22 cellular contexts compared by ENCODE assay signal in the genomic region with DNA sequence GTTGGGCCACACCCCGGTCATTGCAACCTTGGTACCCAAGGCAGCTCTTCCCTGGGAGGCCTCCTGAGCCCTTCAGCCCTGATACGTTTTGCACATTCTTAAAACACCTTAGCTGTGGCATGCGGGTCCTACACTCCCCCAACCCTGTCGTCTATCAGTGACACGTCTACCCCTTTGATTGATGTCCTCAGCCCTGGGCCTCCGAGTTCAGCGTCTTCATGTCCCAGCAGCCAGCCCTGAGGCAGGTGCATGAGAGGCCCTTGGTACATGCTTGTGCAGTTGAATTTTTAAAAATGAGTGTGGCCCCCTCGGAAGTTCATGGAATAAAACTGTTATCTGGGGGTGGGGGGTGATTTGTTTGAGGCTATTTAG. TPM values are rescaled to one million over a fixed set of nuclear protein-coding genes. Genes with fewer than 3 reads are reported as not detected.
DNase-seq lines count a peak whose midpoint lies in the region; ATAC-seq and TF ChIP-seq lines count a peak whose summit lies in the region.
"Had no signal": no experiment of that assay in that cellular context is flagged by ENCODE, and none has a peak within 500 bp of the region (broad histone marks: within the 10 kb centered on the region; RNA-seq: fewer than 3 reads in every experiment).

No MANE protein-coding gene starts in this region.

- no peak for TF ChIP-seq CTCF in CD8-positive, alpha-beta T cell (IDR thresholded peaks at IDR 0.05)
- TF ChIP-seq CTCF in coronary artery (IDR thresholded peaks at IDR 0.05) (no peak), sigmoid colon (IDR thresholded peaks at IDR 0.05) (no peak)

- no peak overlapping the region for H3K9ac ChIP-seq in neuronal stem cell (ENCODE audit: low read depth, low read length, poor library complexity)
- H3K9ac ChIP-seq: BLaER1 had no signal

- no CpG with 5 or more reads among the region's 8 CpGs for WGBS in neuronal stem cell (ENCODE audit: extremely low coverage in 2 of 2, insufficient read length in 2 of 2, insufficient replicate concordance in 1 of 2), 2 donors
- WGBS in sigmoid colon, 2 donors: 76 to 85% methylated on average over 8 of the region's 8 CpGs

- no peak overlapping the region for H3K4me2 ChIP-seq in neuronal stem cell (ENCODE audit: insufficient read depth, low read length, poor library complexity, severe bottlenecking)
- H3K4me2 ChIP-seq: BLaER1, GM23338 had no signal

- H3K23ac ChIP-seq in neuronal stem cell (ENCODE audit: low read depth, low read length, poor library complexity): no peak overlapping the region

- H4K91ac ChIP-seq in neuronal stem cell (ENCODE audit: low read depth, low read length, poor library complexity): no peak overlapping the region

- no peak for DNase-seq in CD8-positive, alpha-beta T cell
- DNase-seq in coronary artery (ENCODE audit: low spot score) (no peak), neuronal stem cell (ENCODE audit: low spot score) (no peak), sigmoid colon (peak; percentile 33), AML-193 (lab: John Stamatoyannopoulos, UW) (no peak)
- DNase-seq: CD4-positive, CD25-positive, alpha-beta regulatory T cell; H9; KG1; MG63; NCI-H1694 treated with DMSO at 0.1 percent for 48 hours; NCI-H2081; NCI-H226; NCI-H510A; NCI-H69; OCI-M1; SIG-M5 had no signal

- no peaks in the 10 kb centered on the region for H3K36me3 ChIP-seq in CD8-positive, alpha-beta T cell (ENCODE audit: insufficient read depth, low read length)
- H3K36me3 ChIP-seq in neuronal stem cell (replicated peaks in 1 of 2; ENCODE audit: control insufficient read depth in 2 of 2, insufficient read depth in 2 of 2, low read length in 2 of 2): no peaks in the 10 kb centered on the region
- H3K36me3 ChIP-seq in sigmoid colon: no peaks in the 10 kb centered on the region
- H3K36me3 ChIP-seq: MG63, Peyer's patch had no signal

- no peak overlapping the region for H3K4ac ChIP-seq in neuronal stem cell (ENCODE audit: low read length)

- H3K79me1 ChIP-seq in neuronal stem cell (ENCODE audit: low read depth, low read length): no peaks in the 10 kb centered on the region

- no peaks in the 10 kb centered on the region for H3K4me1 ChIP-seq in CD8-positive, alpha-beta T cell (ENCODE audit: insufficient read depth, low read length)
- H3K4me1 ChIP-seq in neuronal stem cell (ENCODE audit: control insufficient read depth in 2 of 2, insufficient read depth in 1 of 2, low read depth in 1 of 2, low read length in 2 of 2) (peaks cover 13 to 15% of the 10 kb centered on the region in 2 donors), sigmoid colon (peaks cover 0 to 33% (median 28%) of the 10 kb centered on the region in 4 donors)

- no peak for ATAC-seq in CD8-positive, alpha-beta T cell
- ATAC-seq in HG02981 (IDR thresholded peaks at IDR 0.05; ENCODE audit: unreplicated experiment) (no peak), HG03521 (IDR thresholded peaks at IDR 0.05; ENCODE audit: unreplicated experiment) (no peak)
- ATAC-seq: GM23338 had no signal

- CTCF ChIA-PET in CD8-positive, alpha-beta T cell (lab: Charles Lee): interaction anchor here (1.8 kb wide), 1 partner anchor 103 kb away, joined by 5 read pairs; no protein-coding TSS in a partner anchor

- H3K27me3 Mint-ChIP-seq in CD8-positive, alpha-beta T cell (ENCODE audit: low read depth): peaks cover 7% of the 10 kb centered on the region

- H2AFZ ChIP-seq in neuronal stem cell (ENCODE audit: low read length): no peak overlapping the region
- H2AFZ ChIP-seq: GM23338 had no signal

- H3K14ac ChIP-seq in neuronal stem cell (ENCODE audit: low read length): peak overlapping the region; percentile 21

- no peaks in the 10 kb centered on the region for H3K27me3 ChIP-seq in CD8-positive, alpha-beta T cell (ENCODE audit: insufficient read depth, low read length)
- H3K27me3 ChIP-seq in neuronal stem cell (ENCODE audit: control insufficient read depth in 3 of 3, insufficient read depth in 3 of 3, low read depth in 1 of 3, low read length in 3 of 3): peaks cover 0 to 55% (median 0%) of the 10 kb centered on the region in 3 experiments
- H3K27me3 ChIP-seq in sigmoid colon: no peaks in the 10 kb centered on the region
- H3K27me3 ChIP-seq: BLaER1, MG63, Peyer's patch had no signal

- POLR2A ChIA-PET in CD8-positive, alpha-beta T cell (lab: Charles Lee): no interaction called here

- no peak overlapping the region for H2BK5ac ChIP-seq in neuronal stem cell (ENCODE audit: low read length)

- H3K18ac ChIP-seq in neuronal stem cell (ENCODE audit: low read length): no peak overlapping the region

- H3K4me3 Mint-ChIP-seq in CD8-positive, alpha-beta T cell: no peak overlapping the region
- H3K4me3 Mint-ChIP-seq: CD4-positive, CD25-positive, alpha-beta regulatory T cell; GM23338; H9 had no signal

- H2BK15ac ChIP-seq in neuronal stem cell (ENCODE audit: low read length): no peak overlapping the region

- H3K9me3 Mint-ChIP-seq in CD8-positive, alpha-beta T cell: peaks cover 12% of the 10 kb centered on the region

- no peak overlapping the region for H3K4me3 ChIP-seq in CD8-positive, alpha-beta T cell (ENCODE audit: low read depth, low read length)
- H3K4me3 ChIP-seq in coronary artery (no peak overlapping the region), neuronal stem cell (ENCODE audit: low read length in 2 of 2) (peak overlapping the region in 1 of 2 donors; percentile 11), sigmoid colon (no peak overlapping the region)
- H3K4me3 ChIP-seq: BLaER1, GM23338, MG63, Peyer's patch, SK-N-MC had no signal

- peak overlapping the region; percentile 41 for H3K27ac Mint-ChIP-seq in CD8-positive, alpha-beta T cell
- H3K27ac Mint-ChIP-seq: CD4-positive, CD25-positive, alpha-beta regulatory T cell; GM23338; H9 had no signal

- no peak for TF ChIP-seq EP300 in sigmoid colon (IDR thresholded peaks at IDR 0.05)

- H2AK5ac ChIP-seq in neuronal stem cell (ENCODE audit: low read depth, low read length): no peak overlapping the region

- no peaks in the 10 kb centered on the region for H3K9me3 ChIP-seq in CD8-positive, alpha-beta T cell (ENCODE audit: low read length)
- H3K9me3 ChIP-seq in neuronal stem cell (replicated peaks in 1 of 2; ENCODE audit: control insufficient read depth in 2 of 2, insufficient read depth in 1 of 2, low read depth in 1 of 2, low read length in 2 of 2) (peaks cover 2 to 10% of the 10 kb centered on the region in 2 donors), sigmoid colon (peaks cover 0 to 11% (median 3%) of the 10 kb centered on the region in 4 donors)
- H3K9me3 ChIP-seq: Peyer's patch had no signal

- H3K27ac ChIP-seq in CD8-positive, alpha-beta T cell (ENCODE audit: low read depth, low read length): no peak overlapping the region
- H3K27ac ChIP-seq in coronary artery (peak overlapping the region; percentile 86 to 98), neuronal stem cell (replicated peaks; ENCODE audit: low read length) (no peak overlapping the region), sigmoid colon (peak overlapping the region in 1 of 4 donors; percentile 85)
- H3K27ac ChIP-seq: BLaER1, Peyer's patch, SK-N-MC had no signal

- no peak overlapping the region for H2BK120ac ChIP-seq in neuronal stem cell (ENCODE audit: low read depth, low read length)

- H3K4me1 Mint-ChIP-seq in CD8-positive, alpha-beta T cell (ENCODE audit: low read depth): no peaks in the 10 kb centered on the region

- no peaks in the 10 kb centered on the region for H3K36me3 Mint-ChIP-seq in CD8-positive, alpha-beta T cell
- H3K36me3 Mint-ChIP-seq: CD4-positive, CD25-positive, alpha-beta regulatory T cell had no signal

- no peak overlapping the region for H2BK12ac ChIP-seq in neuronal stem cell (ENCODE audit: low read length)

- no peak for TF ChIP-seq POLR2A in sigmoid colon (IDR thresholded peaks at IDR 0.05)

- H4K8ac ChIP-seq in neuronal stem cell (ENCODE audit: low read depth, low read length): no peak overlapping the region

- intact Hi-C loops in CD8-positive, alpha-beta T cell (cut with DNase I, micrococcal nuclease): no loop called here
- intact Hi-C loops in sigmoid colon (cut with DNase I): no loop called here

RNA-seq across cellular contexts. Expression of a gene that starts 38.9 kb away (rescaled TPM):
- 10 to 100 TPM; 21.1 to 22.6 TPM for total RNA-seq in CD8-positive, alpha-beta T cell
- polyA plus RNA-seq in neuronal stem cell (2013, experiment 1 of 2): 5.9 TPM
- polyA plus RNA-seq in neuronal stem cell (2013, experiment 2 of 2): 6.1 TPM
- total RNA-seq in sigmoid colon: 100 to 1,000 TPM in 1 of 4 donors, 10 to 100 TPM in 3; 41.3 to 102 (median 71.0) TPM
- 1 to 10 TPM in 2 of 3 donors, under 1 TPM in 1; 0.92 to 7.5 (median 2.4) TPM for polyA plus RNA-seq in sigmoid colon

Comparison
In these comparisons a context has a peak if more than half of its experiments do, and no peak if none do; other contexts are left out.
1. H3K27ac ChIP-seq: peak in coronary artery (2 of 2); none in CD8-positive, alpha-beta T cell (single experiment) and neuronal stem cell (single experiment).